ENCODE assay signal across 9 cellular contexts in genomic region chr6:107618672-107619071, GRCh38.
DNase-seq lines count a peak whose midpoint lies in the region; ATAC-seq, FAIRE-seq and TF ChIP-seq lines count a peak whose summit lies in the region.
"Had no signal": no experiment of that assay in that cellular context is flagged by ENCODE, and none has a peak within 500 bp of the region (broad histone marks: within the 10 kb centered on the region; RNA-seq: fewer than 3 reads in every experiment).

No MANE protein-coding gene starts in this region.

- peak overlapping the region; percentile 10 for H3K4me3 Mint-ChIP-seq in activated naive CD8-positive, alpha-beta T cell treated with anti-CD3 and anti-CD28 coated beads, Interleukin-2, amount 50 U/mL, for 24 hours
- H3K4me3 Mint-ChIP-seq: CD14-positive monocyte had no signal

- ATAC-seq in DND-41 (ENCODE audit: insufficient read depth, low read depth) = peak; percentile 98
- ATAC-seq in GM21423 (IDR thresholded peaks at IDR 0.05; ENCODE audit: unreplicated experiment) = peak; percentile 99
- peak; percentile 81 for ATAC-seq in HG03558 (IDR thresholded peaks at IDR 0.05; ENCODE audit: extremely low read depth, unreplicated experiment)
- peak; percentile 95 for ATAC-seq in activated naive CD8-positive, alpha-beta T cell treated with anti-CD3 and anti-CD28 coated beads, Interleukin-2, amount 50 U/mL, for 24 hours

- H3K36me3 Mint-ChIP-seq in activated naive CD8-positive, alpha-beta T cell treated with anti-CD3 and anti-CD28 coated beads, Interleukin-2, amount 50 U/mL, for 24 hours (ENCODE audit: low read depth) = no peaks in the 10 kb centered on the region
- H3K36me3 Mint-ChIP-seq: CD14-positive monocyte had no signal

- H3K27me3 Mint-ChIP-seq in activated naive CD8-positive, alpha-beta T cell treated with anti-CD3 and anti-CD28 coated beads, Interleukin-2, amount 50 U/mL, for 24 hours = peaks cover 2% of the 10 kb centered on the region

- H3K27ac ChIP-seq in DND-41 (ENCODE audit: low read length) (peak overlapping the region; percentile 64), RWPE1 (no peak overlapping the region)

- peaks cover 30% of the 10 kb centered on the region for H3K4me1 Mint-ChIP-seq in activated naive CD8-positive, alpha-beta T cell treated with anti-CD3 and anti-CD28 coated beads, Interleukin-2, amount 50 U/mL, for 24 hours
- H3K4me1 Mint-ChIP-seq: CD14-positive monocyte had no signal

- no peak for FAIRE-seq in urothelium cell line (lab: Jason Lieb, UNC)

- H3K9ac ChIP-seq in DND-41 (ENCODE audit: low read depth, low read length) = no peak overlapping the region

- POLR2A ChIA-PET in RWPE1 (lab: Yijun Ruan, JAX; ENCODE audit: low non-redundant PET) = no interaction called here

- DNase-seq in DND-41 (peak; percentile 84), islet precursor cell (no peak), NCI-H2171 (lab: John Stamatoyannopoulos, UW) (no peak), urothelium cell line (ENCODE audit: low spot score) (no peak), RWPE1 (ENCODE audit: low spot score) (no peak)
- DNase-seq in activated naive CD8-positive, alpha-beta T cell treated with anti-CD3 and anti-CD28 coated beads, Interleukin-2, amount 50 U/mL, for 24 hours = peak; percentile 35

- no peak for TF ChIP-seq CTCF in DND-41 (IDR thresholded peaks at IDR 0.05; ENCODE audit: borderline replicate concordance, extremely low read depth, low read length, poor library complexity, severe bottlenecking)
- no peak for TF ChIP-seq CTCF in RWPE1 (conservative IDR thresholded peaks at IDR 0.05; ENCODE audit: low read depth)

- no peak overlapping the region for H3K4me3 ChIP-seq in DND-41 (ENCODE audit: low read depth in 1 of 2, low read length in 2 of 2)

- H3K4me1 ChIP-seq in DND-41 (ENCODE audit: insufficient read depth, low read length) = peaks cover 31% of the 10 kb centered on the region

- no peaks in the 10 kb centered on the region for H3K36me3 ChIP-seq in DND-41 (ENCODE audit: insufficient read depth, low read length)

- no peaks in the 10 kb centered on the region for H3K27me3 ChIP-seq in DND-41 (ENCODE audit: insufficient read depth, low read length, poor library complexity)

- CTCF ChIA-PET in RWPE1 (lab: Yijun Ruan, JAX) = no interaction called here

- H3K79me2 ChIP-seq in DND-41 (ENCODE audit: insufficient read depth, low read length) = no peaks in the 10 kb centered on the region

- no peak overlapping the region for H2AFZ ChIP-seq in DND-41 (ENCODE audit: low read depth, low read length)

- H3K9me3 ChIP-seq in DND-41 (ENCODE audit: insufficient read depth, low read length, severe bottlenecking) = no peaks in the 10 kb centered on the region

- 0 out of 2 replicates have a peak, but pooled peaks cover 4% of the 10 kb centered on the region for H4K20me1 ChIP-seq in DND-41 (ENCODE audit: insufficient read depth, low read length)

- H3K9me3 Mint-ChIP-seq in activated naive CD8-positive, alpha-beta T cell treated with anti-CD3 and anti-CD28 coated beads, Interleukin-2, amount 50 U/mL, for 24 hours = no peaks in the 10 kb centered on the region

- H3K4me2 ChIP-seq in DND-41 (ENCODE audit: insufficient read depth, low read length) = peak overlapping the region; percentile 23; the same call in 1 of the 2 replicates

- H3K27ac Mint-ChIP-seq in activated naive CD8-positive, alpha-beta T cell treated with anti-CD3 and anti-CD28 coated beads, Interleukin-2, amount 50 U/mL, for 24 hours = peak overlapping the region; percentile 11

Comparison
In these comparisons a context has a peak if more than half of its experiments do, and no peak if none do; other contexts are left out.
1. DNase-seq: peak in DND-41 (single experiment) and activated naive CD8-positive, alpha-beta T cell treated with anti-CD3 and anti-CD28 coated beads, Interleukin-2, amount 50 U/mL, for 24 hours (single experiment); none in islet precursor cell (single experiment), NCI-H2171 (single experiment), urothelium cell line (single experiment) and RWPE1 (single experiment).
2. Peak in every context shown above with its lines, with median percentiles within 50 percentile points of each other: ATAC-seq.